Comparison of ENCODE assay signal across 8 cellular contexts in the genomic region with DNA sequence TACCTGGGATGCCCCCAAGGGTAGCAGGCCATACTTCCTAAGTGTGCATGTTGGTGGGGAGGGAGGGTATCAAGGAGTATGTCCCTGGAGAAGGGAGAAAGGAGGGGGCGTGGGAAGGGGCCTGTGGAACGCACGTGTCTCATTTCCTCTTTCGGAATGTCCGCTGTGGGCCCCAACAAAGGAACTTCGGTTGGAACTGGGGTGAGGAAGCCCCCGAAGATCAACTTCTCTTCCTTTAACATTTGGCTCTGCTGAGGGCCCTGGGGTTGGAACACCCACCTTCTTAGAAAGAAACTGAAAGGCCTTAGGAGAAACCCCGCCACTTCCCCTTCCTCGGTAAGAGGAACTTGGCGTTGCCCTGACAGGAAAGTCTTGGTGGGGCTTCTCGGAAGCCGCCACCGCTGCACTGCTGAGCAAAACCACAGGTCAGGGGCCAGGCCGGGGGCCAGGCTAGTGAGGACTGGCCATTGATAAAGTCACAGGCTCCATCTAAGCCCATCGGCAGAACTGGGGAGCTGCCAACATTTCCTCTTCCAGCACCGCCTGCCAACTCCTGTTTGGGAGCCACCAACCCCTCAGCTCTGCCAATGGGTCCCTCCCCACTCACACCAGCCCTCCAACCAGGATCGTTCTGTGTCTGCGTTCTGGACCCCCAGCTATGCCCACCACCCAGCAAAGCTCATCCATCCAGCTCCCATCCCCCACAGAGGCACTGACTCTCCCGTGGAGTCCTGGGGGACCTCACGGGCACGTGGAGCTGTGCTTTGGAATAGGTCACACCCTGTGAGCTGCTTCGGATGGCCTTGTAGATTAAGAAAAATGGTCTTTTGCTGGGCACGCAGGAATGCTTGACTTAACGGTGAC. TPM values are rescaled to one million over a fixed set of nuclear protein-coding genes. Genes with fewer than 3 reads are reported as not detected.
A peak's percentile ranks its signal among the peaks of the same experiment; 100 is the strongest.
DNase-seq lines count a peak whose midpoint lies in the region; ATAC-seq lines count a peak whose summit lies in the region.

No MANE protein-coding gene starts in this region.

- peak; percentile 66 for ATAC-seq in memory B cell (ENCODE audit: low read depth)
- ATAC-seq in stimulated activated naive CD8-positive, alpha-beta T cell treated with anti-CD3 and anti-CD28 coated beads, Interleukin-15, Interleukin-2, amounts not matched to agents 100 U/mL and 50 U/mL, for 24 hours, result peak; percentile 42

- H3K4me3 Mint-ChIP-seq in memory B cell, result peak overlapping the region; percentile 79

- peak overlapping the region; percentile 99 for H3K27ac Mint-ChIP-seq in memory B cell

- H3K27me3 Mint-ChIP-seq in memory B cell, result no peaks in the 10 kb centered on the region

- peaks cover 1% of the 10 kb centered on the region for H3K36me3 Mint-ChIP-seq in memory B cell

- H3K4me1 Mint-ChIP-seq in memory B cell, result peaks cover 44% of the 10 kb centered on the region

- DNase-seq in GM19240 (ENCODE audit: insufficient read length, low spot score) (peak; percentile 78), OCI-M2 (lab: John Stamatoyannopoulos, UW; ENCODE audit: unreplicated experiment) (peak; percentile 27), activated gamma-delta T cell treated with Interleukin-2 at 50 U/mL for 16 hours (peak; percentile 59), memory B cell (ENCODE audit: low spot score in 2 of 2) (peak; percentile 69 to 80), HCEC 1CT (no peak), iPS-NIHi11 (ENCODE audit: low spot score) (no peak), SK-N-DZ (ENCODE audit: low spot score) (no peak)
- peak; percentile 82 for DNase-seq in stimulated activated naive CD8-positive, alpha-beta T cell treated with anti-CD3 and anti-CD28 coated beads, Interleukin-15, Interleukin-2, amounts not matched to agents 100 U/mL and 50 U/mL, for 24 hours

- H3K9me3 Mint-ChIP-seq in memory B cell, result no peaks in the 10 kb centered on the region

RNA-seq across cellular contexts. Expression of gene FGD2, which starts 44.8 kb away (rescaled TPM):
- polyA plus RNA-seq in SK-N-DZ (2014; cell fraction: cytosol; rRNA removed), result not detected in 2 replicates
- polyA plus RNA-seq in SK-N-DZ (2014; cell fraction: nucleus; rRNA removed), result not detected in 2 replicates

Comparison
In these comparisons a context has a peak if more than half of its experiments do, and no peak if none do; other contexts are left out.
1. DNase-seq: peak in GM19240 (single experiment), OCI-M2 (single experiment), activated gamma-delta T cell treated with Interleukin-2 at 50 U/mL for 16 hours (single experiment), memory B cell (2 of 2) and stimulated activated naive CD8-positive, alpha-beta T cell treated with anti-CD3 and anti-CD28 coated beads, Interleukin-15, Interleukin-2, amounts not matched to agents 100 U/mL and 50 U/mL, for 24 hours (single experiment); none in HCEC 1CT (single experiment), iPS-NIHi11 (single experiment) and SK-N-DZ (single experiment).